ENCODE assay signal across 3 cellular contexts in the genomic region with DNA sequence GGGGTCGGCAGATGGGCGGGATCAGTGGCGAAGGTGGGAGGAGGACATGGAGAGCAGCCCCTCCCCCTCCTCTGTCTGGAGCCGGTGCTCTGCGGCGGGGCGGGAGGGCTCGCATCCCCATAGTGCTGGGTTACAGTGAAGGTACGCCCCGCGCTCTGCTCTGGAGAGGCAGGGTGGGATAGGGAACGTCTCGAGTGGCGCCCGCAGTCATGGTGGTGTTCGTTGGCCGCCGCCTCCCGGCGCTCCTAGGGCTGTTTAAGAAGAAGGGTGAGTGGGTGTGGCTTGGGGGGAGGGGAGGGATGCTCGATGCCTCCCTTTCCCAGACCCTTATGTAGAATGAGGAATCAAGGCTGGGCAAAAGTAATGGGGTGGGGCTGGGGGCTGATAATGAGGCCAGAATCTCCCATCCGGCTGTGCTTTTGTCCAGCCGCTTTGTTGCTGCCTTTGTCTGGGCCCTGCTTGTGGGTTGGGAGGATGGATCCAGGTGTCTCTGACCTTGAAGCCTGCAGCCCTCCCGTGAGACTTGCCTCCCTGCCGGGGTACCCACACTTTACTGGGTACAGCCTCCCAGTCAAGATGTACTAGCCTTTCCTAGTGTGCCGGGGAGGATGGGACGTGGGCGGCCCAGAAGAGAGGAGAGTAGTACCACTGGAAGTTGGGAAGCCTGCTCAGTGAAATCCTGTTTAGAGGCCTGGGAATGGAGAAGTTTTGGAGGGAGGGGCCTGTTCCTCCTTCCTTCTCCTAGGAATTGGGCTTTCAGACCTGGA.
TF ChIP-seq lines count a peak whose summit lies in the region.

No MANE protein-coding gene starts in this region.

TF ChIP-seq in SK-N-SH, 30 proteins besides CTCF, POLR2A, EP300 and RAD21:
- no peak for TF ChIP-seq YY1 (IDR thresholded peaks at IDR 0.05; ENCODE audit: low read depth)
- TF ChIP-seq GATA2 (CRISPR knock-in tag; IDR thresholded peaks at IDR 0.05): no peak
- TF ChIP-seq MXI1 (IDR thresholded peaks at IDR 0.05; ENCODE audit: low read depth, low read length): no peak
- no peak for TF ChIP-seq FOXJ3 (CRISPR knock-in tag; IDR thresholded peaks at IDR 0.05)
- TF ChIP-seq JUND (IDR thresholded peaks at IDR 0.05): no peak
- TF ChIP-seq FOSL2 (IDR thresholded peaks at IDR 0.05; ENCODE audit: borderline replicate concordance, low read depth): no peak
- TF ChIP-seq, protein P1, sequence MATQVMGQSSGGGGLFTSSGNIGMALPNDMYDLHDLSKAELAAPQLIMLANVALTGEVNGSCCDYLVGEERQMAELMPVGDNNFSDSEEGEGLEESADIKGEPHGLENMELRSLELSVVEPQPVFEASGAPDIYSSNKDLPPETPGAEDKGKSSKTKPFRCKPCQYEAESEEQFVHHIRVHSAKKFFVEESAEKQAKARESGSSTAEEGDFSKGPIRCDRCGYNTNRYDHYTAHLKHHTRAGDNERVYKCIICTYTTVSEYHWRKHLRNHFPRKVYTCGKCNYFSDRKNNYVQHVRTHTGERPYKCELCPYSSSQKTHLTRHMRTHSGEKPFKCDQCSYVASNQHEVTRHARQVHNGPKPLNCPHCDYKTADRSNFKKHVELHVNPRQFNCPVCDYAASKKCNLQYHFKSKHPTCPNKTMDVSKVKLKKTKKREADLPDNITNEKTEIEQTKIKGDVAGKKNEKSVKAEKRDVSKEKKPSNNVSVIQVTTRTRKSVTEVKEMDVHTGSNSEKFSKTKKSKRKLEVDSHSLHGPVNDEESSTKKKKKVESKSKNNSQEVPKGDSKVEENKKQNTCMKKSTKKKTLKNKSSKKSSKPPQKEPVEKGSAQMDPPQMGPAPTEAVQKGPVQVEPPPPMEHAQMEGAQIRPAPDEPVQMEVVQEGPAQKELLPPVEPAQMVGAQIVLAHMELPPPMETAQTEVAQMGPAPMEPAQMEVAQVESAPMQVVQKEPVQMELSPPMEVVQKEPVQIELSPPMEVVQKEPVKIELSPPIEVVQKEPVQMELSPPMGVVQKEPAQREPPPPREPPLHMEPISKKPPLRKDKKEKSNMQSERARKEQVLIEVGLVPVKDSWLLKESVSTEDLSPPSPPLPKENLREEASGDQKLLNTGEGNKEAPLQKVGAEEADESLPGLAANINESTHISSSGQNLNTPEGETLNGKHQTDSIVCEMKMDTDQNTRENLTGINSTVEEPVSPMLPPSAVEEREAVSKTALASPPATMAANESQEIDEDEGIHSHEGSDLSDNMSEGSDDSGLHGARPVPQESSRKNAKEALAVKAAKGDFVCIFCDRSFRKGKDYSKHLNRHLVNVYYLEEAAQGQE (IDR thresholded peaks at IDR 0.05; ENCODE audit: low read depth, low read length): no peak
- TF ChIP-seq PBX3 (IDR thresholded peaks at IDR 0.05): no peak
- no peak for TF ChIP-seq SMC3 (IDR thresholded peaks at IDR 0.05; ENCODE audit: low read depth, low read length)
- no peak for TF ChIP-seq CHD2 (IDR thresholded peaks at IDR 0.05; ENCODE audit: low read length, partially characterized antibody)
- TF ChIP-seq POLR2AphosphoS5 (IDR thresholded peaks at IDR 0.05; ENCODE audit: low read depth, low read length): no peak
- no peak for TF ChIP-seq TEAD4 (IDR thresholded peaks at IDR 0.05; ENCODE audit: borderline replicate concordance, insufficient read depth)
- TF ChIP-seq, protein P2, sequence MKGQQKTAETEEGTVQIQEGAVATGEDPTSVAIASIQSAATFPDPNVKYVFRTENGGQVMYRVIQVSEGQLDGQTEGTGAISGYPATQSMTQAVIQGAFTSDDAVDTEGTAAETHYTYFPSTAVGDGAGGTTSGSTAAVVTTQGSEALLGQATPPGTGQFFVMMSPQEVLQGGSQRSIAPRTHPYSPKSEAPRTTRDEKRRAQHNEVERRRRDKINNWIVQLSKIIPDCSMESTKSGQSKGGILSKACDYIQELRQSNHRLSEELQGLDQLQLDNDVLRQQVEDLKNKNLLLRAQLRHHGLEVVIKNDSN (IDR thresholded peaks at IDR 0.05; ENCODE audit: borderline replicate concordance, low read depth): no peak
TF ChIP-seq in SK-N-SH: peak in this region for 0.

TF ChIP-seq in SK-N-SH treated with all-trans-retinoic acid at 6 μM for 48 hours, 23 proteins besides CTCF, POLR2A, EP300 and RAD21:
- TF ChIP-seq SNAI2 (CRISPR knock-in tag; IDR thresholded peaks at IDR 0.05) (no peak), TCF4 (CRISPR knock-in tag; IDR thresholded peaks at IDR 0.05; ENCODE audit: borderline replicate concordance) (no peak), PPARA (CRISPR knock-in tag; IDR thresholded peaks at IDR 0.05; ENCODE audit: borderline replicate concordance) (no peak), ZNF70 (CRISPR knock-in tag; IDR thresholded peaks at IDR 0.05) (no peak), ZNF8 (CRISPR knock-in tag; IDR thresholded peaks at IDR 0.05) (no peak), ZFP30 (CRISPR knock-in tag; IDR thresholded peaks at IDR 0.05) (no peak), CSRNP3 (CRISPR knock-in tag; IDR thresholded peaks at IDR 0.05) (no peak), ZC3H10 (CRISPR knock-in tag; IDR thresholded peaks at IDR 0.05) (no peak), RARB (CRISPR knock-in tag; IDR thresholded peaks at IDR 0.05) (no peak), ESRRG (CRISPR knock-in tag; IDR thresholded peaks at IDR 0.05) (no peak), TOX (CRISPR knock-in tag; IDR thresholded peaks at IDR 0.05; ENCODE audit: borderline replicate concordance) (no peak), GLIS3 (CRISPR knock-in tag; IDR thresholded peaks at IDR 0.05) (no peak), CSDC2 (CRISPR knock-in tag; IDR thresholded peaks at IDR 0.05) (no peak), ARNTL (CRISPR knock-in tag; IDR thresholded peaks at IDR 0.05; ENCODE audit: borderline replicate concordance, low read depth) (no peak), ZFP3 (CRISPR knock-in tag; IDR thresholded peaks at IDR 0.05) (no peak), TSHZ2 (CRISPR knock-in tag; IDR thresholded peaks at IDR 0.05) (no peak)

TF ChIP-seq in K562, 482 proteins besides CTCF, POLR2A, EP300 and RAD21:
- no peak for TF ChIP-seq KAT7 (CRISPR knock-in tag; IDR thresholded peaks at IDR 0.05; ENCODE audit: borderline replicate concordance)
- 0 out of 2 replicates have a peak, but pooled peaks have one; percentile 23 for TF ChIP-seq POLR2G (IDR thresholded peaks at IDR 0.05; ENCODE audit: low read depth, low read length)
